In the genomic region with DNA sequence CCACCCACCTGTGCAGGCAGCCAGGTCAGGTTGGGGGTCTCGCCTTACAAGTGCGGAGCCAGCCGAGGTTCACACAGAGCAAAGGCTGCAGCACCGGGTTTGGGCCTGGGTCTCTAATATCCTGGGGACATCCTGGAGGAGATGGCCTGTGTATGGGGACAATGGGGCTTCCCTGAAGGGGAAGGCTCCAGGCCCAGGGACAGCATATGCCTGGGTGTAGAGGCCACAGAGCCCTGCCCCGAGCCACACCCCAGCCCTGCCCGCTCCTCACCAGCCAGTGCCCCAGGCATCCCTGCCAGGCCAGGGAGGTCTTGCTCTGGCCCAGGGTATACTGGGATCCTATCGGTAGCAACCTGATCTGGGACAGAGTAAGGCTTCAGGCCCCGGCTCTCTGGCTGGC, we compare ENCODE assay signal across 10 cellular contexts. TPM values are rescaled to one million over a fixed set of nuclear protein-coding genes. Genes with fewer than 3 reads are reported as not detected.
DNase-seq lines count a peak whose midpoint lies in the region; ATAC-seq and TF ChIP-seq lines count a peak whose summit lies in the region.
"Had no signal": no experiment of that assay in that cellular context is flagged by ENCODE, and none has a peak within 500 bp of the region (broad histone marks: within the 10 kb centered on the region; RNA-seq: fewer than 3 reads in every experiment).

No MANE protein-coding gene starts in this region.

- H3K36me3 ChIP-seq in heart right ventricle, result peaks cover 0 to 8% (median 0%) of the 10 kb centered on the region in 9 donors
- no peaks in the 10 kb centered on the region for H3K36me3 ChIP-seq in neural progenitor cell

- intact Hi-C loops in heart right ventricle (cut with DNase I), result loop anchor here in 3 of 10 donors (5.0 kb wide), 2 partner anchors 34 to 39 kb away; no protein-coding TSS in a partner anchor
- intact Hi-C loops in Right ventricle myocardium superior (cut with DNase I), result no loop called here

- peak overlapping the region; percentile 96 for H3K27ac Mint-ChIP-seq in neural progenitor cell
- H3K27ac Mint-ChIP-seq: activated T-helper 2 cell treated with anti-CD3 and anti-CD28 coated beads, Interferon-gamma antibody, Interleukin-2, Interleukin-4, amounts not matched to agents 10 μg/mL and 5 μg/mL and 100 μg/mL, durations not matched to agents 14 hours and 24 hours and 36 hours had no signal

- H3K4me1 ChIP-seq in heart right ventricle, result peaks cover 32 to 100% (median 82%) of the 10 kb centered on the region in 9 donors
- H3K4me1 ChIP-seq in neural progenitor cell, result peaks cover 16% of the 10 kb centered on the region

- no peaks in the 10 kb centered on the region for H3K27me3 Mint-ChIP-seq in neural progenitor cell (ENCODE audit: insufficient read depth, low read depth)

- H3K79me2 ChIP-seq in neural progenitor cell (ENCODE audit: low read depth), result peaks cover 87% of the 10 kb centered on the region

- no peaks in the 10 kb centered on the region for H3K9me3 Mint-ChIP-seq in neural progenitor cell
- H3K9me3 Mint-ChIP-seq: activated T-helper 2 cell treated with anti-CD3 and anti-CD28 coated beads, Interferon-gamma antibody, Interleukin-2, Interleukin-4, amounts not matched to agents 10 μg/mL and 5 μg/mL and 100 μg/mL, durations not matched to agents 14 hours and 24 hours and 36 hours had no signal

- peak overlapping the region; percentile 42 for H3K4me2 ChIP-seq in neural progenitor cell

- H3K9me3 ChIP-seq in heart right ventricle (no peaks in the 10 kb centered on the region), neural progenitor cell (ENCODE audit: low read depth) (no peaks in the 10 kb centered on the region)

- H3K4me1 Mint-ChIP-seq in neural progenitor cell, result peaks cover 40% of the 10 kb centered on the region

- H3F3A ChIP-seq in neural progenitor cell (ENCODE audit: low read depth), result peaks cover 13% of the 10 kb centered on the region

- ATAC-seq in heart right ventricle, result peak in 4 of 8 donors; percentile 0 to 10 (median 1)
- ATAC-seq in Right ventricle myocardium superior (ENCODE audit: poor library complexity), result no peak
- peak; percentile 12 for ATAC-seq in esophagus mucosa
- ATAC-seq in GM19351 (IDR thresholded peaks at IDR 0.05; ENCODE audit: unreplicated experiment), result no peak
- ATAC-seq in HG02623 (IDR thresholded peaks at IDR 0.05; ENCODE audit: unreplicated experiment), result no peak

- H3K36me3 Mint-ChIP-seq in neural progenitor cell, result no peaks in the 10 kb centered on the region

- no peak overlapping the region for H3K9ac ChIP-seq in neural progenitor cell

- TF ChIP-seq CTCF in heart right ventricle (IDR thresholded peaks at IDR 0.05), result no peak
- no peak for TF ChIP-seq CTCF in neural progenitor cell (IDR thresholded peaks at IDR 0.05)

- DNase-seq in heart right ventricle (no peak), Right ventricle myocardium superior (no peak), neural progenitor cell (ENCODE audit: low spot score) (no peak), DMS114 treated with DMSO at 0.1 percent for 48 hours (lab: John Stamatoyannopoulos, UW; ENCODE audit: unreplicated experiment) (no peak), NCI-H226 (no peak)

- H3K4me3 Mint-ChIP-seq in neural progenitor cell, result peak overlapping the region; percentile 59

- H3K27me3 ChIP-seq in heart right ventricle (no peaks in the 10 kb centered on the region), neural progenitor cell (no peaks in the 10 kb centered on the region)

- H3K4me3 ChIP-seq in heart right ventricle, result peak overlapping the region in 7 of 10 donors; percentile 12 to 45 (median 39)
- peak overlapping the region; percentile 1 for H3K4me3 ChIP-seq in neural progenitor cell

- peaks cover 98% of the 10 kb centered on the region for H4K20me1 ChIP-seq in neural progenitor cell (ENCODE audit: low read depth)

- H2AFZ ChIP-seq in neural progenitor cell (replicated peaks), result no peak overlapping the region

- WGBS in heart right ventricle, 2 donors, result 63 to 69% methylated on average over 8 of the region's 8 CpGs

- H3K27ac ChIP-seq in heart right ventricle, result peak overlapping the region in 9 of 10 donors; percentile 79 to 96 (median 83)
- peak overlapping the region; percentile 82 for H3K27ac ChIP-seq in neural progenitor cell

RNA-seq across cellular contexts. Expression of gene TTYH3, which starts 9.1 kb away (rescaled TPM):
- total RNA-seq in heart right ventricle, result 10 to 100 TPM in 4 of 10 donors, 1 to 10 TPM in 6; 7.0 to 37.5 (median 9.0) TPM
- polyA plus RNA-seq in heart right ventricle, result 1 to 10 TPM; 8.6 to 10.0 TPM
- total RNA-seq in Right ventricle myocardium superior, result 12.6 TPM
- total RNA-seq in esophagus mucosa, result 11.7 TPM
- total RNA-seq in neural progenitor cell (ENCODE audit: low replicate concordance), result 13.2 and 60.0 TPM in 2 replicates

RNA-seq across cellular contexts. Expression of gene AMZ1, which starts 47.1 kb away (rescaled TPM):
- total RNA-seq in heart right ventricle (under 1 TPM in 6 of 10 donors, not detected in 4; 0.04 to 0.11 (median 0.07) TPM), Right ventricle myocardium superior (0.08 TPM), esophagus mucosa (0.12 TPM), neural progenitor cell (ENCODE audit: low replicate concordance) (0.09 TPM in 1 of 2 replicates, not detected in the other)
- under 1 TPM; 0.04 to 0.07 TPM for polyA plus RNA-seq in heart right ventricle
- total RNA-seq: lung microvascular endothelial cell had no signal
